In genomic region chr21:45306832-45307571, GRCh38 we compare ENCODE assay signal across 10 cellular contexts. TPM values are rescaled to one million over a fixed set of nuclear protein-coding genes. Genes with fewer than 3 reads are reported as not detected.
DNase-seq lines count a peak whose midpoint lies in the region; ATAC-seq and TF ChIP-seq lines count a peak whose summit lies in the region.
"Had no signal": no experiment of that assay in that cellular context is flagged by ENCODE, and none has a peak within 500 bp of the region (broad histone marks: within the 10 kb centered on the region; RNA-seq: fewer than 3 reads in every experiment).

No MANE protein-coding gene starts in this region.

- TF ChIP-seq POLR2A in gastrocnemius medialis (IDR thresholded peaks at IDR 0.05) = peak; percentile 12 to 16

- H3K4me1 ChIP-seq in gastrocnemius medialis = peaks cover 15 to 28% of the 10 kb centered on the region in 2 donors

- no peak overlapping the region for H3K4me3 ChIP-seq in cardiac fibroblast (replicated peaks in 1 of 2; ENCODE audit: low read depth in 2 of 2, low read length in 2 of 2)
- no peak overlapping the region for H3K4me3 ChIP-seq in gastrocnemius medialis

- no peaks in the 10 kb centered on the region for H3K27me3 ChIP-seq in layer of hippocampus (ENCODE audit: control insufficient read depth, insufficient read depth, low read length)
- peaks cover 16 to 32% (median 18%) of the 10 kb centered on the region in 3 donors for H3K27me3 ChIP-seq in gastrocnemius medialis

- ATAC-seq in gastrocnemius medialis (peak; percentile 43 to 48), GM21423 (IDR thresholded peaks at IDR 0.05; ENCODE audit: unreplicated experiment) (no peak)
- ATAC-seq: activated CD8-positive, alpha-beta T cell treated with anti-CD3 and anti-CD28 coated beads for 36 hours had no signal

- DNase-seq in HCEC 1CT (peak; percentile 45), cardiac fibroblast (ENCODE audit: low read depth in 2 of 2) (peak; percentile 86 to 94), gastrocnemius medialis (peak; percentile 32 to 56), HT-29 (ENCODE audit: low spot score) (no peak), SIG-M5 treated with dmso at 0.1 percent for 504 hours (lab: John Stamatoyannopoulos, UW; ENCODE audit: unreplicated experiment) (no peak), T-helper 9 cell (no peak)
- DNase-seq: activated CD8-positive, alpha-beta T cell treated with anti-CD3 and anti-CD28 coated beads for 36 hours; NCI-H1092 treated with DMSO at 0.1 percent for 48 hours had no signal

- H3K27ac ChIP-seq in layer of hippocampus (ENCODE audit: low read depth, low read length) (peak overlapping the region; percentile 74), gastrocnemius medialis (peak overlapping the region; percentile 50 to 71 (median 62))

- intact Hi-C loops in gastrocnemius medialis (cut with DNase I; ENCODE audit: low total_unique reads) = no loop called here

- no peaks in the 10 kb centered on the region for H3K36me3 ChIP-seq in gastrocnemius medialis

- in situ Hi-C loops in gastrocnemius medialis (cut with MboI; ENCODE audit: low sequenced_read_pairs in 4 of 4) = no loop called here

- peak; percentile 1 for TF ChIP-seq CTCF in cardiac fibroblast (IDR thresholded peaks at IDR 0.05; ENCODE audit: low read depth, low read length)
- no peak for TF ChIP-seq CTCF in gastrocnemius medialis (IDR thresholded peaks at IDR 0.05 in 4 of 5, conservative IDR thresholded peaks at IDR 0.05 in 1 of 5)

- no peaks in the 10 kb centered on the region for H3K9me3 ChIP-seq in gastrocnemius medialis

RNA-seq across cellular contexts. Expression of gene POFUT2, which starts 19.3 kb away (rescaled TPM):
- 10 to 100 TPM in 1 of 4 donors, 1 to 10 TPM in 3; 4.8 to 11.0 (median 5.9) TPM for total RNA-seq in gastrocnemius medialis
- total RNA-seq in HT-29 (2014; rRNA removed; shearing (Covaris generic)) = 19.3 and 21.7 TPM in 2 replicates

Comparison
In these comparisons a context has a peak if more than half of its experiments do, and no peak if none do; other contexts are left out.
1. DNase-seq: peak in HCEC 1CT (single experiment), cardiac fibroblast (2 of 2) and gastrocnemius medialis (2 of 2); none in HT-29 (single experiment), SIG-M5 treated with dmso at 0.1 percent for 504 hours (single experiment) and T-helper 9 cell (single experiment).